In the genomic region with DNA sequence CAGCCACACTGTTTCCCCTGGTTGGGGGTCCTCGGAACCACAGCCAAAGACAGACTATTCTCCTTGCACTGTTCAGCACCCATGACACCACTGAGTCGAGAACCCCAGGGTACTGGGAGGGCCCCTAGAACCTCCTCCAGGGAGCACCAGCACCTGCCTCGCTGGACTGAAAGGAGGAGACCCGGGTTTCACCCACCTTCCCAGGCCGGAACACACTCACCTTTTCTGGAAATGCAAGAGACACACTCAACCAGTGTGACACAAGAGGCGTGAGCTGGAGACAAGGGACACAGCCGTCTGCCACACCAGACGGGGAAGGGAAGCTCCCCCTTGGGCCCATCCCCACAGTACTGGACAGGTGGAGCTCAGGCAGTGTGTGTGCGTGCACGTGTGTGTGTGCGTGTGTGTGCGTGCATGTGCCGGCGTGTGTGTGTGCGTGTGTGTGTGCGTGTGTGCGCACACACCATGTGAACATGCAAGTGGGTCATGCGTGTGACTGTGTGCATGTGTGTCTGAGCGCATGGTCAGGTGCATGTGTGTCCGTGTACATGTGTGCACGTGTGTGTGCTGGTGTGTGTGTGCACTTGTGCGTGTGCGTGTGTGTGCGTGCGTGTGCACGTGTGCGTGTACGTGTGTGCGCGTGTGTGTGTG, we compare ENCODE assay signal across 17 cellular contexts.
"Had no signal": no experiment of that assay in that cellular context is flagged by ENCODE, and none has a peak within 500 bp of the region (broad histone marks: within the 10 kb centered on the region; RNA-seq: fewer than 3 reads in every experiment).

No MANE protein-coding gene starts in this region.

- DNase-seq: activated CD4-positive, alpha-beta T cell treated with anti-CD3 and anti-CD28 coated beads, Interleukin-2, amount 50 U/mL, for 1 hour; activated CD4-positive, CD25-positive, alpha-beta regulatory T cell; activated CD8-positive, alpha-beta memory T cell treated with anti-CD3 and anti-CD28 coated beads for 24 hours; activated naive CD8-positive, alpha-beta T cell treated with anti-CD3 and anti-CD28 coated beads, Interleukin-2, amount 10 ng/mL, durations not matched to agents 7 days and 5 days; brain microvascular endothelial cell; cerebellar nuclear complex; effector memory CD8-positive, alpha-beta T cell; foreskin melanocyte; immature natural killer cell; naive thymus-derived CD8-positive, alpha-beta T cell; occipital lobe; stimulated activated CD4-positive, alpha-beta T cell treated with anti-CD3 and anti-CD28 coated beads, Interleukin-1b, Interleukin-23, amount 100 ng/mL, for 48 hours; SW 1271 had no signal

- H3K36me3 ChIP-seq: brain microvascular endothelial cell, heart left ventricle, prostate gland, thoracic aorta had no signal

- H3K4me1 ChIP-seq: heart left ventricle, prostate gland had no signal

- H3K9me3 ChIP-seq: heart left ventricle, prostate gland, thoracic aorta had no signal

- H3K27ac ChIP-seq: brain microvascular endothelial cell, epithelial cell of prostate, heart left ventricle, prostate gland, thoracic aorta had no signal

- H3K4me3 ChIP-seq: heart left ventricle, prostate gland, thoracic aorta had no signal
